Comparison of ENCODE assay signal across 8 cellular contexts in genomic region chr22:31749636-31750364, GRCh38. TPM values are rescaled to one million over a fixed set of nuclear protein-coding genes. Genes with fewer than 3 reads are reported as not detected.
DNase-seq lines count a peak whose midpoint lies in the region; ATAC-seq and TF ChIP-seq lines count a peak whose summit lies in the region.

Gene PRR14L, minus strand, starts transcription at chr22:31750132. Its CDS starts 11,272 bp downstream, at chr22:31738860.

- H3K27me3 ChIP-seq in OCI-LY1 (ENCODE audit: insufficient read depth, low read length) = no peaks in the 10 kb centered on the region

- no peak within 1 kb of the TSS for H2AFZ ChIP-seq in OCI-LY1 (ENCODE audit: low read length)

- H3K9me3 ChIP-seq in OCI-LY1 (ENCODE audit: low read length) = no peaks in the 10 kb centered on the region

- no peaks in the 10 kb centered on the region for H3K9me2 ChIP-seq in OCI-LY1 (ENCODE audit: low read depth, low read length)

- no peak for TF ChIP-seq CTCF in OCI-LY1 (IDR thresholded peaks at IDR 0.05; ENCODE audit: low read length)

- H3K9ac ChIP-seq in OCI-LY1 (ENCODE audit: low read length) = peak within 1 kb of the TSS; percentile 98

- peak; percentile 62 for ATAC-seq in GM21515 (IDR thresholded peaks at IDR 0.05; ENCODE audit: unreplicated experiment)

- peak within 1 kb of the TSS; percentile 90 for H3K4me3 ChIP-seq in OCI-LY1 (ENCODE audit: low read depth, low read length, poor library complexity, severe bottlenecking)

- no peaks in the 10 kb centered on the region for H4K20me1 ChIP-seq in OCI-LY1 (ENCODE audit: insufficient read depth, low read length)

- peaks cover 8% of the 10 kb centered on the region for H3F3A ChIP-seq in OCI-LY1 (ENCODE audit: insufficient read depth, low read length)

- H3K79me2 ChIP-seq in OCI-LY1 (ENCODE audit: insufficient read depth, low read length) = peaks cover 45% of the 10 kb centered on the region

- in situ Hi-C loops in endometrial microvascular endothelial cells (cut with HindIII; ENCODE audit: inconsistent ontology term, low pct_unique_long_range_greater_than_20kb, low sequenced_read_pairs) = no loop called here

- peaks cover 50% of the 10 kb centered on the region for H3K4me1 ChIP-seq in OCI-LY1 (ENCODE audit: insufficient read depth, low read length, severe bottlenecking)

- peak within 1 kb of the TSS; percentile 72 for H3K27ac ChIP-seq in OCI-LY1 (ENCODE audit: low read depth, low read length, poor library complexity, severe bottlenecking)

- H3K4me2 ChIP-seq in OCI-LY1 (ENCODE audit: low read length) = peak within 1 kb of the TSS; percentile 100

- H3K36me3 ChIP-seq in OCI-LY1 (ENCODE audit: insufficient read depth, low read length) = peaks cover 24% of the 10 kb centered on the region; the same call in 1 of the 2 replicates

- peak; percentile 95 for DNase-seq in D341Med (ENCODE audit: low spot score)
- peak; percentile 91 for DNase-seq in HuH-7 (ENCODE audit: low spot score)
- peak; percentile 99 for DNase-seq in activated CD8-positive, alpha-beta memory T cell treated with anti-CD3 and anti-CD28 coated beads, Interleukin-2, amount 50 U/mL, for 4 hours
- DNase-seq in mesenteric fat pad (ENCODE audit: low spot score) = peak; percentile 100
- peak; percentile 100 for DNase-seq in stimulated activated CD8-positive, alpha-beta memory T cell treated with anti-CD3 and anti-CD28 coated beads, Interleukin-15, amount 100 ng/mL, for 1 hour (ENCODE audit: low read depth)

RNA-seq across cellular contexts. Expression of gene PRR14L, which starts in this region (rescaled TPM):
- total RNA-seq in endometrial microvascular endothelial cells (ENCODE audit: inconsistent ontology term) (10.1 TPM), mesenteric fat pad (39.7 TPM)

Comparison
In these comparisons a context has a peak if more than half of its experiments do, and no peak if none do; other contexts are left out.
1. Peak in every context shown above with its lines: DNase-seq, ATAC-seq, H3K4me3 ChIP-seq and H3K27ac ChIP-seq.